ENCODE assay signal across 36 cellular contexts in the genomic region with DNA sequence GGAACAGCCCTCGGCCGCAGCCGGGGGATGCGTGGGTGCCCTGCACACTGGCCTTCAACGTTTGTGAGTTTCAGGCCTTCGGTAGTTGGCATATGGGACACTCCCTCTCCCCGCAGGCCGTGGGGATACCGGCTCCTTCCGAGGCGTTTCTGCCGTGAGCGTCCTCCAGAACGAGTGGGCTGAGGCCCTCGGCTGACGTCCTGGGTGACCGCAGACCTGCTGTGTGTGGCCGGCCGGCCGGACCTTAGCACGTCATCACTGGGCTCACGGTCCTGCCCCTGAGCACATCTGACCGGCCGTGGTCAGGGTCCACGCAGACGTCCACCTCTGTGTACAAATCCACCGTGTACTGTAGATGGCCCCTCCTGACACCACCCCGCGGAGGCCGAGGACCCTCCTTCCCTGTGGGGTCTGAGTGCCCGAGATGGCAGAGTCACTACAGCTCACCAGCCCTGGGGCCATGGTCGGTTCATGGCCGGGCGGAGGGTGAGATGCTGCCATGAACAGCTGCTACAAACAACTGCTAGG.
"Had no signal": no experiment of that assay in that cellular context is flagged by ENCODE, and none has a peak within 500 bp of the region (broad histone marks: within the 10 kb centered on the region; RNA-seq: fewer than 3 reads in every experiment).

No MANE protein-coding gene starts in this region.

- H3K36me3 Mint-ChIP-seq: activated CD8-positive, alpha-beta memory T cell treated with anti-CD3 and anti-CD28 coated beads, Interleukin-2, amount 10 ng/mL, durations not matched to agents 7 days and 5 days; activated naive CD4-positive, alpha-beta T cell treated with anti-CD3 and anti-CD28 coated beads, Interleukin-2, amount 10 ng/mL, durations not matched to agents 7 days and 5 days; activated naive CD8-positive, alpha-beta T cell; brain had no signal

- H3K9me3 ChIP-seq: MG63, Peyer's patch had no signal

- H3K36me3 ChIP-seq: MG63, Peyer's patch, WERI-Rb-1 had no signal

- H3K27ac Mint-ChIP-seq: activated CD4-positive, alpha-beta memory T cell treated with anti-CD3 and anti-CD28 coated beads, Interleukin-2, amount 10 ng/mL, durations not matched to agents 7 days and 5 days; activated CD8-positive, alpha-beta memory T cell treated with anti-CD3 and anti-CD28 coated beads, Interleukin-2, amount 10 ng/mL, durations not matched to agents 7 days and 5 days; activated naive CD4-positive, alpha-beta T cell treated with anti-CD3 and anti-CD28 coated beads, Interleukin-2, amount 10 ng/mL, durations not matched to agents 7 days and 5 days; activated naive CD8-positive, alpha-beta T cell; activated naive CD8-positive, alpha-beta T cell treated with anti-CD3 and anti-CD28 coated beads, Interleukin-2, amount 50 U/mL, for 24 hours had no signal

- DNase-seq: activated CD4-positive, alpha-beta memory T cell treated with anti-CD3 and anti-CD28 coated beads, Interleukin-2, amount 10 ng/mL, durations not matched to agents 7 days and 5 days; activated CD4-positive, alpha-beta T cell treated with anti-CD3 and anti-CD28 coated beads for 1 hour; activated CD4-positive, alpha-beta T cell treated with anti-CD3 and anti-CD28 coated beads for 48 hours; activated CD4-positive, CD25-positive, alpha-beta regulatory T cell; activated CD8-positive, alpha-beta memory T cell treated with anti-CD3 and anti-CD28 coated beads for 24 hours; activated CD8-positive, alpha-beta memory T cell treated with anti-CD3 and anti-CD28 coated beads, Interleukin-2, amount 10 ng/mL, durations not matched to agents 7 days and 5 days; activated CD8-positive, alpha-beta memory T cell treated with anti-CD3 and anti-CD28 coated beads, Interleukin-2, amount 50 U/mL, for 48 hours; activated effector memory CD4-positive, alpha-beta T cell treated with Interleukin-2 at 50 U/mL for 16 hours; activated naive CD4-positive, alpha-beta T cell treated with anti-CD3 and anti-CD28 coated beads, Interleukin-2, amount 10 ng/mL, durations not matched to agents 7 days and 5 days; activated naive CD8-positive, alpha-beta T cell treated with anti-CD3 and anti-CD28 coated beads, Interleukin-2, amount 50 U/mL, for 24 hours; activated T-cell treated with anti-CD3 and anti-CD28 coated beads, Interleukin-2, amount 50 U/mL, for 48 hours; anterior cingulate cortex; caudate nucleus; Kasumi-1; MG63; NCI-H1048; NCI-H1694; NCI-H2029; NCI-H2107; NCI-H2171; NCI-H510A; NCI-H526; NCI-H748 treated with DMSO at 0.1 percent for 48 hours; NK-92 treated with Interleukin-12 subunit alpha and Interleukin-12 subunit beta, amount 100 ng/mL, for 24 hours; PC-3; Peyer's patch; RPMI8226; SIG-M5; T-helper 1 cell; T-helper 2 cell; T-helper 9 cell; WERI-Rb-1 had no signal

- H3K27ac ChIP-seq: Peyer's patch, WERI-Rb-1 had no signal

- H3K27me3 Mint-ChIP-seq: activated naive CD8-positive, alpha-beta T cell had no signal

- H3K27me3 ChIP-seq: MG63, Peyer's patch had no signal

- H3K9me3 Mint-ChIP-seq: activated CD4-positive, alpha-beta memory T cell treated with anti-CD3 and anti-CD28 coated beads, Interleukin-2, amount 10 ng/mL, durations not matched to agents 7 days and 5 days; activated naive CD4-positive, alpha-beta T cell treated with anti-CD3 and anti-CD28 coated beads, Interleukin-2, amount 10 ng/mL, durations not matched to agents 7 days and 5 days; activated naive CD8-positive, alpha-beta T cell treated with anti-CD3 and anti-CD28 coated beads, Interleukin-2, amount 50 U/mL, for 24 hours had no signal

- H3K4me3 Mint-ChIP-seq: activated CD4-positive, alpha-beta memory T cell treated with anti-CD3 and anti-CD28 coated beads, Interleukin-2, amount 10 ng/mL, durations not matched to agents 7 days and 5 days; activated CD8-positive, alpha-beta memory T cell treated with anti-CD3 and anti-CD28 coated beads, Interleukin-2, amount 10 ng/mL, durations not matched to agents 7 days and 5 days; activated naive CD4-positive, alpha-beta T cell treated with anti-CD3 and anti-CD28 coated beads, Interleukin-2, amount 10 ng/mL, durations not matched to agents 7 days and 5 days; activated naive CD8-positive, alpha-beta T cell; activated naive CD8-positive, alpha-beta T cell treated with anti-CD3 and anti-CD28 coated beads, Interleukin-2, amount 50 U/mL, for 24 hours had no signal

- H3K4me3 ChIP-seq: MG63, Peyer's patch had no signal

- ATAC-seq: activated CD8-positive, alpha-beta memory T cell treated with anti-CD3 and anti-CD28 coated beads, Interleukin-2, amount 10 ng/mL, durations not matched to agents 7 days and 5 days; activated naive CD8-positive, alpha-beta T cell treated with anti-CD3 and anti-CD28 coated beads, Interleukin-2, amount 50 U/mL, for 24 hours; PC-3; Right ventricle myocardium inferior; SK-N-SH treated with all-trans-retinoic acid at 6 μM for 48 hours had no signal
